Comparison of ENCODE assay signal across 8 cellular contexts in genomic region chr2:240143801-240144648, GRCh38. TPM values are rescaled to one million over a fixed set of nuclear protein-coding genes. Genes with fewer than 3 reads are reported as not detected.
DNase-seq lines count a peak whose midpoint lies in the region; ATAC-seq, FAIRE-seq and TF ChIP-seq lines count a peak whose summit lies in the region.

No MANE protein-coding gene starts in this region.

- H3K27ac ChIP-seq in A549 (no peak overlapping the region), heart right ventricle (no peak overlapping the region)

- H3K9me3 ChIP-seq in A549 (no peaks in the 10 kb centered on the region), heart right ventricle (no peaks in the 10 kb centered on the region)

- CTCF ChIA-PET in A549 (lab: Yijun Ruan, JAX), result interaction anchor here (0.6 to 9.6 kb wide), 51 partner anchors 9 to 1722 kb away, joined by 3 to 176 read pairs (median 4); partner anchors contain the start of gene OR6B3
- CTCF ChIA-PET in T-cell (lab: Charles Lee), result interaction anchor here (0.6 to 4.2 kb wide), 7 partner anchors 9 to 763 kb away, joined by 3 to 41 read pairs (median 3); no protein-coding TSS in a partner anchor

- peaks cover 0 to 56% (median 23%) of the 10 kb centered on the region in 7 donors for H3K27me3 ChIP-seq in heart right ventricle

- FAIRE-seq in A549 (lab: Jason Lieb, UNC), result no peak
- FAIRE-seq in GM12892 (lab: Jason Lieb, UNC), result peak; percentile 71

- H3K4me3 Mint-ChIP-seq in T-cell, result no peak overlapping the region
- no peak overlapping the region for H3K4me3 Mint-ChIP-seq in activated naive CD8-positive, alpha-beta T cell treated with anti-CD3 and anti-CD28 coated beads, Interleukin-2, amount 50 U/mL, for 24 hours

- intact Hi-C loops in heart right ventricle (cut with DNase I), result loop anchor here in 9 of 10 donors (1.0 to 10.0 kb wide), 7 partner anchors 77 to 1109 kb away; no protein-coding TSS in a partner anchor

- ATAC-seq in A549 (peak; percentile 83 to 95), T-cell (replicated peaks in 1 of 4) (peak; percentile 91 to 98 (median 94)), heart right ventricle (peak; percentile 76 to 87 (median 84)), GM18520 (IDR thresholded peaks at IDR 0.05; ENCODE audit: unreplicated experiment) (no peak)
- peak; percentile 84 for ATAC-seq in activated naive CD8-positive, alpha-beta T cell treated with anti-CD3 and anti-CD28 coated beads, Interleukin-2, amount 50 U/mL, for 24 hours

- H3K9me3 Mint-ChIP-seq in T-cell, result no peaks in the 10 kb centered on the region
- peaks cover 7% of the 10 kb centered on the region for H3K9me3 Mint-ChIP-seq in activated naive CD8-positive, alpha-beta T cell treated with anti-CD3 and anti-CD28 coated beads, Interleukin-2, amount 50 U/mL, for 24 hours

- H3K4me2 ChIP-seq in A549, result peak overlapping the region; percentile 25

- no peaks in the 10 kb centered on the region for H3K36me3 ChIP-seq in heart right ventricle

- TF ChIP-seq POLR2A in A549 (IDR thresholded peaks at IDR 0.05; ENCODE audit: low read length), result no peak
- TF ChIP-seq POLR2A in GM12892 (IDR thresholded peaks at IDR 0.05; ENCODE audit: low read depth, low read length), result no peak

- H3K4me1 Mint-ChIP-seq in T-cell, result peaks cover 0 to 2% (median 1%) of the 10 kb centered on the region in 3 donors
- H3K4me1 Mint-ChIP-seq in activated naive CD8-positive, alpha-beta T cell treated with anti-CD3 and anti-CD28 coated beads, Interleukin-2, amount 50 U/mL, for 24 hours, result no peaks in the 10 kb centered on the region

- no peak overlapping the region for H3K27ac Mint-ChIP-seq in T-cell
- no peak overlapping the region for H3K27ac Mint-ChIP-seq in activated naive CD8-positive, alpha-beta T cell treated with anti-CD3 and anti-CD28 coated beads, Interleukin-2, amount 50 U/mL, for 24 hours

- peak; percentile 89 for TF ChIP-seq CTCF in A549 (IDR thresholded peaks at IDR 0.05)
- peak; percentile 88 for TF ChIP-seq CTCF in LNCaP clone FGC (IDR thresholded peaks at IDR 0.05; ENCODE audit: control insufficient read depth, extremely low read depth, insufficient read depth)
- TF ChIP-seq CTCF in heart right ventricle (IDR thresholded peaks at IDR 0.05), result peak; percentile 80 to 97 (median 95)

- H3K4me1 ChIP-seq in A549 (0 out of 3 replicates have a peak, but pooled peaks cover 3% of the 10 kb centered on the region), heart right ventricle (peaks cover 0 to 7% (median 0%) of the 10 kb centered on the region in 9 donors)

- no peaks in the 10 kb centered on the region for H3K36me3 Mint-ChIP-seq in T-cell
- no peaks in the 10 kb centered on the region for H3K36me3 Mint-ChIP-seq in activated naive CD8-positive, alpha-beta T cell treated with anti-CD3 and anti-CD28 coated beads, Interleukin-2, amount 50 U/mL, for 24 hours (ENCODE audit: low read depth)

- peaks cover 4 to 6% of the 10 kb centered on the region in 2 donors for H3K27me3 Mint-ChIP-seq in T-cell
- no peaks in the 10 kb centered on the region for H3K27me3 Mint-ChIP-seq in activated naive CD8-positive, alpha-beta T cell treated with anti-CD3 and anti-CD28 coated beads, Interleukin-2, amount 50 U/mL, for 24 hours

- 43% methylated on average over 16 of the region's 36 CpGs for WGBS in A549 (ENCODE audit: missing lambda C conversion rate)
- WGBS in heart right ventricle, 2 donors, result 37 to 39% methylated on average over 36 of the region's 36 CpGs

- no peak overlapping the region for H3K4me3 ChIP-seq in A549
- H3K4me3 ChIP-seq in LNCaP clone FGC (ENCODE audit: low read depth, low read length), result no peak overlapping the region
- H3K4me3 ChIP-seq in heart right ventricle, result no peak overlapping the region

- POLR2A ChIA-PET in A549 (lab: Yijun Ruan, JAX), result no interaction called here
- POLR2A ChIA-PET in T-cell (lab: Charles Lee), result no interaction called here

- DNase-seq in A549 (ENCODE audit: low read depth in 1 of 2, low spot score in 1 of 2) (peak; percentile 39 to 79), GM12892 (ENCODE audit: insufficient read length) (peak; percentile 90), LNCaP clone FGC (ENCODE audit: low read depth) (no peak), T-cell (peak; percentile 41 to 84 (median 75)), heart right ventricle (peak; percentile 60 to 74), retina (peak; percentile 91)
- peak; percentile 87 for DNase-seq in activated naive CD8-positive, alpha-beta T cell treated with anti-CD3 and anti-CD28 coated beads, Interleukin-2, amount 50 U/mL, for 24 hours

- no peak for TF ChIP-seq EP300 in A549 (IDR thresholded peaks at IDR 0.05)

- peak; percentile 95 to 97 for TF ChIP-seq RAD21 in A549 (conservative IDR thresholded peaks at IDR 0.05 in 1 of 2, IDR thresholded peaks at IDR 0.05 in 1 of 2)

TF ChIP-seq in A549, 52 proteins besides CTCF, POLR2A, EP300 and RAD21:
- no peak for TF ChIP-seq USF2 (IDR thresholded peaks at IDR 0.05)
- peak; percentile 88 for TF ChIP-seq SMC3 (IDR thresholded peaks at IDR 0.05)
- no peak for TF ChIP-seq CEBPB (IDR thresholded peaks at IDR 0.05)

RNA-seq across cellular contexts. Expression of gene OTOS, which starts 3.6 kb away (rescaled TPM):
- polyA plus RNA-seq in A549 (2011; rRNA removed) (not detected in 2 replicates), A549 (2017; fragmentation: RNase III; extraction: RNeasy Plus Mini Kit Qiagen cat#74134 plus additional on column Dnase treatment) (not detected in 3 replicates), heart right ventricle (not detected)
- polyA plus RNA-seq in A549 (2012; cell fraction: cytosol; rRNA removed), result not detected in 2 replicates
- polyA plus RNA-seq in A549 (2012; cell fraction: nucleus; rRNA removed), result not detected in 2 replicates
- not detected in 2 replicates for polyA minus RNA-seq in A549 (2011; rRNA and poly(A)+ RNA removed)
- polyA plus RNA-seq in GM12892 (2012; ENCODE audit: missing spikeins), result not detected
- total RNA-seq in T-cell (not detected), heart right ventricle (not detected)

RNA-seq across cellular contexts. Expression of gene COPS9, which starts 7.9 kb away (rescaled TPM):
- polyA plus RNA-seq in A549 (2011; rRNA removed) (233 and 321 TPM in 2 replicates), A549 (2017; fragmentation: RNase III; extraction: RNeasy Plus Mini Kit Qiagen cat#74134 plus additional on column Dnase treatment) (356 to 380 TPM (median 358 TPM) in 3 replicates), heart right ventricle (100 to 1,000 TPM; 291 to 495 TPM)
- polyA plus RNA-seq in A549 (2012; cell fraction: cytosol; rRNA removed), result 628 and 635 TPM in 2 replicates
- 196 and 213 TPM in 2 replicates for polyA plus RNA-seq in A549 (2012; cell fraction: nucleus; rRNA removed)
- polyA minus RNA-seq in A549 (2011; rRNA and poly(A)+ RNA removed), result 9.5 and 13.9 TPM in 2 replicates
- polyA plus RNA-seq in GM12892 (2012; ENCODE audit: missing spikeins), result 109 TPM
- total RNA-seq in T-cell (10 to 100 TPM; 66.3 to 96.2 (median 85.4) TPM), heart right ventricle (100 to 1,000 TPM; 135 to 229 (median 165) TPM)
